Comparison of ENCODE assay signal across 1 cellular context in genomic region chr2:231411871-231412615, GRCh38.
TF ChIP-seq lines count a peak whose summit lies in the region.

No MANE protein-coding gene starts in this region.

TF ChIP-seq in HepG2, 621 proteins besides CTCF, POLR2A, EP300 and RAD21 (continued from another document and continues in another):
- TF ChIP-seq, protein P1, sequence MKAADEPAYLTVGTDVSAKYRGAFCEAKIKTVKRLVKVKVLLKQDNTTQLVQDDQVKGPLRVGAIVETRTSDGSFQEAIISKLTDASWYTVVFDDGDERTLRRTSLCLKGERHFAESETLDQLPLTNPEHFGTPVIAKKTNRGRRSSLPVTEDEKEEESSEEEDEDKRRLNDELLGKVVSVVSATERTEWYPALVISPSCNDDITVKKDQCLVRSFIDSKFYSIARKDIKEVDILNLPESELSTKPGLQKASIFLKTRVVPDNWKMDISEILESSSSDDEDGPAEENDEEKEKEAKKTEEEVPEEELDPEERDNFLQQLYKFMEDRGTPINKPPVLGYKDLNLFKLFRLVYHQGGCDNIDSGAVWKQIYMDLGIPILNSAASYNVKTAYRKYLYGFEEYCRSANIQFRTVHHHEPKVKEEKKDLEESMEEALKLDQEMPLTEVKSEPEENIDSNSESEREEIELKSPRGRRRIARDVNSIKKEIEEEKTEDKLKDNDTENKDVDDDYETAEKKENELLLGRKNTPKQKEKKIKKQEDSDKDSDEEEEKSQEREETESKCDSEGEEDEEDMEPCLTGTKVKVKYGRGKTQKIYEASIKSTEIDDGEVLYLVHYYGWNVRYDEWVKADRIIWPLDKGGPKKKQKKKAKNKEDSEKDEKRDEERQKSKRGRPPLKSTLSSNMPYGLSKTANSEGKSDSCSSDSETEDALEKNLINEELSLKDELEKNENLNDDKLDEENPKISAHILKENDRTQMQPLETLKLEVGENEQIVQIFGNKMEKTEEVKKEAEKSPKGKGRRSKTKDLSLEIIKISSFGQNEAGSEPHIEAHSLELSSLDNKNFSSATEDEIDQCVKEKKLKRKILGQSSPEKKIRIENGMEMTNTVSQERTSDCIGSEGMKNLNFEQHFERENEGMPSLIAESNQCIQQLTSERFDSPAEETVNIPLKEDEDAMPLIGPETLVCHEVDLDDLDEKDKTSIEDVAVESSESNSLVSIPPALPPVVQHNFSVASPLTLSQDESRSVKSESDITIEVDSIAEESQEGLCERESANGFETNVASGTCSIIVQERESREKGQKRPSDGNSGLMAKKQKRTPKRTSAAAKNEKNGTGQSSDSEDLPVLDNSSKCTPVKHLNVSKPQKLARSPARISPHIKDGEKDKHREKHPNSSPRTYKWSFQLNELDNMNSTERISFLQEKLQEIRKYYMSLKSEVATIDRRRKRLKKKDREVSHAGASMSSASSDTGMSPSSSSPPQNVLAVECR (CRISPR knock-in tag; IDR thresholded peaks at IDR 0.05; ENCODE audit: borderline replicate concordance) = peak; percentile 66; the same call in 1 of the 2 replicates
- TF ChIP-seq NR3C1 (CRISPR knock-in tag; IDR thresholded peaks at IDR 0.05) = no peak
- 0 out of 2 replicates have a peak, but pooled peaks have one; percentile 52 for TF ChIP-seq ZNF441 (CRISPR knock-in tag; IDR thresholded peaks at IDR 0.05; ENCODE audit: borderline replicate concordance)
- TF ChIP-seq NFKBIZ (CRISPR knock-in tag; IDR thresholded peaks at IDR 0.05) = no peak
- no peak for TF ChIP-seq ZNF326 (CRISPR knock-in tag; IDR thresholded peaks at IDR 0.05; ENCODE audit: borderline replicate concordance)
- TF ChIP-seq GRHL1 (CRISPR knock-in tag; conservative IDR thresholded peaks at IDR 0.05) = no peak
- peak; percentile 51 for TF ChIP-seq RBM39 (IDR thresholded peaks at IDR 0.05; ENCODE audit: low read depth, low read length, poor library complexity, severe bottlenecking)
- no peak for TF ChIP-seq ZNF10 (CRISPR knock-in tag; IDR thresholded peaks at IDR 0.05; ENCODE audit: borderline replicate concordance, low read depth)
- TF ChIP-seq, protein P2, sequence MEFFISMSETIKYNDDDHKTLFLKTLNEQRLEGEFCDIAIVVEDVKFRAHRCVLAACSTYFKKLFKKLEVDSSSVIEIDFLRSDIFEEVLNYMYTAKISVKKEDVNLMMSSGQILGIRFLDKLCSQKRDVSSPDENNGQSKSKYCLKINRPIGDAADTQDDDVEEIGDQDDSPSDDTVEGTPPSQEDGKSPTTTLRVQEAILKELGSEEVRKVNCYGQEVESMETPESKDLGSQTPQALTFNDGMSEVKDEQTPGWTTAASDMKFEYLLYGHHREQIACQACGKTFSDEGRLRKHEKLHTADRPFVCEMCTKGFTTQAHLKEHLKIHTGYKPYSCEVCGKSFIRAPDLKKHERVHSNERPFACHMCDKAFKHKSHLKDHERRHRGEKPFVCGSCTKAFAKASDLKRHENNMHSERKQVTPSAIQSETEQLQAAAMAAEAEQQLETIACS (CRISPR knock-in tag; IDR thresholded peaks at IDR 0.05) = no peak
- TF ChIP-seq KLF6 (CRISPR knock-in tag; IDR thresholded peaks at IDR 0.05) = 0 out of 2 replicates have a peak, but pooled peaks have one; percentile 64
- no peak for TF ChIP-seq ZNF850 (CRISPR knock-in tag; conservative IDR thresholded peaks at IDR 0.05)
- no peak for TF ChIP-seq RARG (CRISPR knock-in tag; IDR thresholded peaks at IDR 0.05; ENCODE audit: low read depth)
- 0 out of 2 replicates have a peak, but pooled peaks have one; percentile 27 for TF ChIP-seq KMT2A (CRISPR knock-in tag; IDR thresholded peaks at IDR 0.05)
- TF ChIP-seq, protein P3, sequence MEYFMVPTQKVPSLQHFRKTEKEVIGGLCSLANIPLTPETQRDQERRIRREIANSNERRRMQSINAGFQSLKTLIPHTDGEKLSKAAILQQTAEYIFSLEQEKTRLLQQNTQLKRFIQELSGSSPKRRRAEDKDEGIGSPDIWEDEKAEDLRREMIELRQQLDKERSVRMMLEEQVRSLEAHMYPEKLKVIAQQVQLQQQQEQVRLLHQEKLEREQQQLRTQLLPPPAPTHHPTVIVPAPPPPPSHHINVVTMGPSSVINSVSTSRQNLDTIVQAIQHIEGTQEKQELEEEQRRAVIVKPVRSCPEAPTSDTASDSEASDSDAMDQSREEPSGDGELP (IDR thresholded peaks at IDR 0.05; ENCODE audit: borderline replicate concordance, low read depth) = no peak
- TF ChIP-seq DBP (CRISPR knock-in tag; IDR thresholded peaks at IDR 0.05; ENCODE audit: not compliant biosample characterization) = no peak
- peak; percentile 85 for TF ChIP-seq KDM2A (CRISPR knock-in tag; IDR thresholded peaks at IDR 0.05; ENCODE audit: borderline replicate concordance, low read depth)
- TF ChIP-seq, protein P4, sequence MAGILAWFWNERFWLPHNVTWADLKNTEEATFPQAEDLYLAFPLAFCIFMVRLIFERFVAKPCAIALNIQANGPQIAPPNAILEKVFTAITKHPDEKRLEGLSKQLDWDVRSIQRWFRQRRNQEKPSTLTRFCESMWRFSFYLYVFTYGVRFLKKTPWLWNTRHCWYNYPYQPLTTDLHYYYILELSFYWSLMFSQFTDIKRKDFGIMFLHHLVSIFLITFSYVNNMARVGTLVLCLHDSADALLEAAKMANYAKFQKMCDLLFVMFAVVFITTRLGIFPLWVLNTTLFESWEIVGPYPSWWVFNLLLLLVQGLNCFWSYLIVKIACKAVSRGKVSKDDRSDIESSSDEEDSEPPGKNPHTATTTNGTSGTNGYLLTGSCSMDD (CRISPR knock-in tag; IDR thresholded peaks at IDR 0.05) = no peak
- no peak for TF ChIP-seq ZNF644 (CRISPR knock-in tag; IDR thresholded peaks at IDR 0.05; ENCODE audit: low read depth)
- TF ChIP-seq KMT2B (CRISPR knock-in tag; IDR thresholded peaks at IDR 0.05) = no peak
- TF ChIP-seq, protein P5, sequence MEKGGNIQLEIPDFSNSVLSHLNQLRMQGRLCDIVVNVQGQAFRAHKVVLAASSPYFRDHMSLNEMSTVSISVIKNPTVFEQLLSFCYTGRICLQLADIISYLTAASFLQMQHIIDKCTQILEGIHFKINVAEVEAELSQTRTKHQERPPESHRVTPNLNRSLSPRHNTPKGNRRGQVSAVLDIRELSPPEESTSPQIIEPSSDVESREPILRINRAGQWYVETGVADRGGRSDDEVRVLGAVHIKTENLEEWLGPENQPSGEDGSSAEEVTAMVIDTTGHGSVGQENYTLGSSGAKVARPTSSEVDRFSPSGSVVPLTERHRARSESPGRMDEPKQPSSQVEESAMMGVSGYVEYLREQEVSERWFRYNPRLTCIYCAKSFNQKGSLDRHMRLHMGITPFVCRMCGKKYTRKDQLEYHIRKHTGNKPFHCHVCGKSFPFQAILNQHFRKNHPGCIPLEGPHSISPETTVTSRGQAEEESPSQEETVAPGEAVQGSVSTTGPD (CRISPR knock-in tag; IDR thresholded peaks at IDR 0.05) = no peak
- no peak for TF ChIP-seq ZNF646 (CRISPR knock-in tag; IDR thresholded peaks at IDR 0.05)
- no peak for TF ChIP-seq ZBTB21 (CRISPR knock-in tag; IDR thresholded peaks at IDR 0.05)
- no peak for TF ChIP-seq TCF12 (IDR thresholded peaks at IDR 0.05)
- no peak for TF ChIP-seq TCF12 (CRISPR knock-in tag; IDR thresholded peaks at IDR 0.05)
- no peak for TF ChIP-seq BRCA1 (CRISPR knock-in tag; IDR thresholded peaks at IDR 0.05)
- TF ChIP-seq U2AF1 (optimal IDR thresholded peaks at IDR 0.05; ENCODE audit: low read depth, low read length) = peak; percentile 30
- 0 out of 2 replicates have a peak, but pooled peaks have one; percentile 28 for TF ChIP-seq ISL2 (CRISPR knock-in tag; IDR thresholded peaks at IDR 0.05)
- no peak for TF ChIP-seq ZNF704 (CRISPR knock-in tag; IDR thresholded peaks at IDR 0.05; ENCODE audit: borderline replicate concordance)
- TF ChIP-seq RNF2 (conservative IDR thresholded peaks at IDR 0.05; ENCODE audit: low read depth) = no peak; the same call in 1 of the 2 replicates
- TF ChIP-seq ERF (CRISPR knock-in tag; IDR thresholded peaks at IDR 0.05) = peak; percentile 80
- no peak for TF ChIP-seq ATF5 (CRISPR knock-in tag; IDR thresholded peaks at IDR 0.05; ENCODE audit: low read depth)
- no peak for TF ChIP-seq ZNF605 (CRISPR knock-in tag; IDR thresholded peaks at IDR 0.05)
- TF ChIP-seq CC2D1A (CRISPR knock-in tag; IDR thresholded peaks at IDR 0.05) = no peak
- TF ChIP-seq TAF1 (CRISPR knock-in tag; IDR thresholded peaks at IDR 0.05) = peak; percentile 35; the same call in 1 of the 2 replicates
- no peak for TF ChIP-seq ZNF776 (CRISPR knock-in tag; IDR thresholded peaks at IDR 0.05)
- TF ChIP-seq SRSF9 (IDR thresholded peaks at IDR 0.05; ENCODE audit: borderline replicate concordance, insufficient read depth, low read depth, low read length, poor library complexity, severe bottlenecking) = no peak
- TF ChIP-seq ZNF501 (CRISPR knock-in tag; IDR thresholded peaks at IDR 0.05) = peak; percentile 53; the same call in 1 of the 2 replicates
- no peak for TF ChIP-seq ZNF513 (CRISPR knock-in tag; conservative IDR thresholded peaks at IDR 0.05)
- peak; percentile 40; the same call in 1 of the 2 replicates for TF ChIP-seq IRF2 (CRISPR knock-in tag; IDR thresholded peaks at IDR 0.05)
